ENCODE assay signal across 29 cellular contexts in genomic region chr17:32646941-32647340, GRCh38.
"Had no signal": no experiment of that assay in that cellular context is flagged by ENCODE, and none has a peak within 500 bp of the region (broad histone marks: within the 10 kb centered on the region; RNA-seq: fewer than 3 reads in every experiment).

No MANE protein-coding gene starts in this region.

- H3K4me3 ChIP-seq: stomach, suprapubic skin, testis, thoracic aorta, thyroid gland, tibial artery, tibial nerve, transverse colon, upper lobe of left lung, upper lobe of right lung, uterus, vagina had no signal

- H3K9me3 ChIP-seq: suprapubic skin, testis, thyroid gland, upper lobe of right lung, uterus, vagina had no signal

- ATAC-seq: stimulated activated effector memory CD8-positive, alpha-beta T cell treated with anti-CD3 and anti-CD28 coated beads, Interleukin-12 subunit alpha, Interleukin-12 subunit beta, amount 100 ng/mL, for 72 hours; stimulated activated memory B cell treated with anti-CD40 and anti-IgM and Interleukin-4, amounts not matched to agents 10 μg/mL and 1 μg/mL and 100 μg/mL, for 72 hours; stimulated activated naive B cell treated with anti-CD40 and anti-IgM and Interleukin-4, amounts not matched to agents 10 μg/mL and 1 μg/mL and 100 μg/mL, for 72 hours; stimulated activated naive CD8-positive, alpha-beta T cell treated with anti-CD3 and anti-CD28 coated beads, Interleukin-15, amount 100 ng/mL, for 72 hours; stimulated activated naive CD8-positive, alpha-beta T cell treated with anti-CD3 and anti-CD28 coated beads, Interleukin-15, Interleukin-2, amounts not matched to agents 100 U/mL and 50 U/mL, for 24 hours; upper lobe of right lung had no signal

- DNase-seq: stimulated activated CD4-positive, alpha-beta T cell treated with anti-CD3 and anti-CD28 coated beads, Interleukin-2, amount 100 ng/mL, for 48 hours; stimulated activated CD4-positive, alpha-beta T cell treated with anti-CD3 and anti-CD28 coated beads, Interleukin-4, amount 100 ng/mL, for 1 hour; stimulated activated CD4-positive, alpha-beta T cell treated with anti-CD3 and anti-CD28 coated beads, Interleukin-4, amount 100 ng/mL, for 24 hours; stimulated activated CD4-positive, alpha-beta T cell treated with anti-CD3 and anti-CD28 coated beads, Interleukin-4, amount 100 ng/mL, for 4 hours; stimulated activated CD8-positive, alpha-beta memory T cell treated with anti-CD3 and anti-CD28 coated beads, Interleukin-4, amount 100 ng/mL, for 48 hours; stimulated activated naive B cell treated with anti-CD40 and anti-IgM and Interleukin-4, amounts not matched to agents 10 μg/mL and 1 μg/mL and 100 μg/mL, for 72 hours; stimulated activated naive CD4-positive, alpha-beta T cell; stimulated activated naive CD4-positive, alpha-beta T cell treated with Interleukin-2 at 50 U/mL for 16 hours; stimulated activated naive CD8-positive, alpha-beta T cell treated with anti-CD3 and anti-CD28 coated beads, Interleukin-15, amount 100 ng/mL, for 72 hours; stimulated activated naive CD8-positive, alpha-beta T cell treated with anti-CD3 and anti-CD28 coated beads, Interleukin-15, Interleukin-2, amounts not matched to agents 100 U/mL and 50 U/mL, for 24 hours; stomach; substantia nigra; testis; thyroid gland; tibial artery; transverse colon; trophoblast cell; upper lobe of left lung; upper lobe of right lung; uterus had no signal

- H3K27ac Mint-ChIP-seq: stimulated activated effector memory CD8-positive, alpha-beta T cell treated with anti-CD3 and anti-CD28 coated beads, Interleukin-12 subunit alpha, Interleukin-12 subunit beta, amount 100 ng/mL, for 72 hours; stimulated activated memory B cell treated with anti-CD40 and anti-IgM and Interleukin-4, amounts not matched to agents 10 μg/mL and 1 μg/mL and 100 μg/mL, for 72 hours; stimulated activated naive B cell treated with anti-CD40 and anti-IgM and Interleukin-4, amounts not matched to agents 10 μg/mL and 1 μg/mL and 100 μg/mL, for 72 hours; stimulated activated naive CD8-positive, alpha-beta T cell treated with anti-CD3 and anti-CD28 coated beads, Interleukin-15, amount 100 ng/mL, for 72 hours; stimulated activated naive CD8-positive, alpha-beta T cell treated with anti-CD3 and anti-CD28 coated beads, Interleukin-15, Interleukin-2, amounts not matched to agents 100 ng/mL and 50 ng/mL, for 24 hours; type B pancreatic cell had no signal

- H3K27me3 Mint-ChIP-seq: stimulated activated memory B cell treated with anti-CD40 and anti-IgM and Interleukin-4, amounts not matched to agents 10 μg/mL and 1 μg/mL and 100 μg/mL, for 72 hours; stimulated activated naive CD8-positive, alpha-beta T cell treated with anti-CD3 and anti-CD28 coated beads, Interleukin-15, amount 100 ng/mL, for 72 hours; stimulated activated naive CD8-positive, alpha-beta T cell treated with anti-CD3 and anti-CD28 coated beads, Interleukin-15, Interleukin-2, amounts not matched to agents 100 ng/mL and 50 ng/mL, for 24 hours; type B pancreatic cell had no signal

- H3K27ac ChIP-seq: stomach, suprapubic skin, testis, thoracic aorta, thyroid gland, tibial artery, tibial nerve, transverse colon, upper lobe of left lung, upper lobe of right lung, uterus, vagina had no signal

- H3K4me1 Mint-ChIP-seq: stimulated activated effector memory CD8-positive, alpha-beta T cell treated with anti-CD3 and anti-CD28 coated beads, Interleukin-12 subunit alpha, Interleukin-12 subunit beta, amount 100 ng/mL, for 72 hours; stimulated activated naive CD8-positive, alpha-beta T cell treated with anti-CD3 and anti-CD28 coated beads, Interleukin-15, amount 100 ng/mL, for 72 hours had no signal

- H3K4me1 ChIP-seq: stomach, suprapubic skin, testis, thyroid gland, tibial artery, tibial nerve, transverse colon, upper lobe of left lung, upper lobe of right lung, uterus, vagina had no signal

- H3K4me3 Mint-ChIP-seq: stimulated activated effector memory CD8-positive, alpha-beta T cell treated with anti-CD3 and anti-CD28 coated beads, Interleukin-12 subunit alpha, Interleukin-12 subunit beta, amount 100 ng/mL, for 72 hours; stimulated activated memory B cell treated with anti-CD40 and anti-IgM and Interleukin-4, amounts not matched to agents 10 μg/mL and 1 μg/mL and 100 μg/mL, for 72 hours; stimulated activated naive B cell treated with anti-CD40 and anti-IgM and Interleukin-4, amounts not matched to agents 10 μg/mL and 1 μg/mL and 100 μg/mL, for 72 hours; stimulated activated naive CD8-positive, alpha-beta T cell treated with anti-CD3 and anti-CD28 coated beads, Interleukin-15, amount 100 ng/mL, for 72 hours; stimulated activated naive CD8-positive, alpha-beta T cell treated with anti-CD3 and anti-CD28 coated beads, Interleukin-15, Interleukin-2, amounts not matched to agents 100 ng/mL and 50 ng/mL, for 24 hours; type B pancreatic cell had no signal

- H3K36me3 ChIP-seq: uterus had no signal

- H3K27me3 ChIP-seq: stomach, suprapubic skin, testis, thyroid gland, tibial artery, tibial nerve, transverse colon, upper lobe of left lung, upper lobe of right lung, uterus, vagina had no signal

- FAIRE-seq: urothelium cell line had no signal
